ENCODE assay signal across 24 cellular contexts in genomic region chr1:50098490-50099109, GRCh38. TPM values are rescaled to one million over a fixed set of nuclear protein-coding genes. Genes with fewer than 3 reads are reported as not detected.
DNase-seq lines count a peak whose midpoint lies in the region; ATAC-seq, FAIRE-seq and TF ChIP-seq lines count a peak whose summit lies in the region.
"Had no signal": no experiment of that assay in that cellular context is flagged by ENCODE, and none has a peak within 500 bp of the region (broad histone marks: within the 10 kb centered on the region; RNA-seq: fewer than 3 reads in every experiment).

No MANE protein-coding gene starts in this region.

- FAIRE-seq in islet of Langerhans (lab: Jason Lieb, UNC) = peak; percentile 73
- FAIRE-seq: D721Med, TTC549 had no signal

- H2AFZ ChIP-seq in PC-9 = no peak overlapping the region

- DNase-seq in CD1c-positive myeloid dendritic cell (ENCODE audit: extremely low spot score) = peak; percentile 43
- no peak for DNase-seq in SW480 (ENCODE audit: low spot score)
- DNase-seq in PC-9 = no peak
- DNase-seq in activated CD4-positive, alpha-beta T cell treated with anti-CD3 and anti-CD28 coated beads, Interleukin-2, amount 50 U/mL, for 1 hour = no peak
- DNase-seq: activated T-cell treated with anti-CD3 and anti-CD28 coated beads, Interleukin-2, amount 50 U/mL, for 24 hours; cerebellar nuclear complex; GF-D8; NCI-H1048; NCI-H2029 treated with DMSO at 0.1 percent for 48 hours; NCI-H510A treated with DMSO at 0.1 percent for 48 hours; Peyer's patch; sigmoid colon; stimulated activated naive CD8-positive, alpha-beta T cell treated with anti-CD3 and anti-CD28 coated beads, Interleukin-15, Interleukin-2, amounts not matched to agents 100 U/mL and 50 U/mL, for 24 hours; T-helper 1 cell; uterus had no signal

- H3K79me2 ChIP-seq in PC-9 (ENCODE audit: low read depth) = no peaks in the 10 kb centered on the region

- no peak overlapping the region for H3K4me2 ChIP-seq in PC-9

- ATAC-seq in GM19397 (IDR thresholded peaks at IDR 0.05; ENCODE audit: unreplicated experiment) (peak; percentile 75), HG03175 (IDR thresholded peaks at IDR 0.05; ENCODE audit: unreplicated experiment) (peak; percentile 67)
- ATAC-seq: HCT116; stimulated activated naive CD8-positive, alpha-beta T cell treated with anti-CD3 and anti-CD28 coated beads, Interleukin-15, Interleukin-2, amounts not matched to agents 100 U/mL and 50 U/mL, for 24 hours had no signal

- no peak overlapping the region for H3K27ac ChIP-seq in PC-9
- H3K27ac ChIP-seq: Peyer's patch, sigmoid colon, SJSA1, thoracic aorta, uterus had no signal

- no peaks in the 10 kb centered on the region; the same call in 1 of the 2 replicates for H3K27me3 ChIP-seq in PC-9 (ENCODE audit: insufficient read depth, low read depth)
- H3K27me3 ChIP-seq: Peyer's patch, sigmoid colon, SJSA1, uterus had no signal

- BruUV-seq in PC-9 (replicated peaks; lab: Mats Ljungman, UMichigan) = no TSS peak

- no peak overlapping the region for H3K4me3 ChIP-seq in PC-9
- H3K4me3 ChIP-seq: Peyer's patch, sigmoid colon, SJSA1, thoracic aorta, uterus had no signal

- CTCF ChIA-PET in PC-9 (lab: Charles Lee) = no interaction called here

- no peaks in the 10 kb centered on the region for H4K20me1 ChIP-seq in PC-9 (ENCODE audit: insufficient read depth)

- H3F3A ChIP-seq in PC-9 (ENCODE audit: insufficient read depth, low read depth) = no peaks in the 10 kb centered on the region

- no peaks in the 10 kb centered on the region for H3K9me3 ChIP-seq in PC-9 (ENCODE audit: insufficient read depth, low read depth)
- H3K9me3 ChIP-seq: Peyer's patch, sigmoid colon, SJSA1, thoracic aorta, uterus had no signal

- H3K9me2 ChIP-seq in PC-9 (ENCODE audit: insufficient read depth) = no peaks in the 10 kb centered on the region

- no peaks in the 10 kb centered on the region for H3K36me3 ChIP-seq in PC-9 (ENCODE audit: low read depth)
- H3K36me3 ChIP-seq: Peyer's patch, sigmoid colon, SJSA1, thoracic aorta, uterus had no signal

- POLR2A ChIA-PET in PC-9 (lab: Charles Lee; ENCODE audit: unreplicated experiment) = no interaction called here

- H3K4me1 ChIP-seq in PC-9 (replicated peaks; ENCODE audit: insufficient read depth) = no peaks in the 10 kb centered on the region
- H3K4me1 ChIP-seq: Peyer's patch, sigmoid colon, SJSA1, uterus had no signal

- no peak for TF ChIP-seq CTCF in PC-9 (conservative IDR thresholded peaks at IDR 0.05)

- intact Hi-C loops in PC-9 (cut with micrococcal nuclease; ENCODE audit: unreplicated experiment) = no loop called here

RNA-seq across cellular contexts. Expression of gene ELAVL4, which starts 10.1 kb away (rescaled TPM):
- not detected in 2 replicates for total RNA-seq in PC-9 (2021)
- total RNA-seq: lung microvascular endothelial cell, SJSA1 had no signal
